Comparison of ENCODE assay signal across 16 cellular contexts in the genomic region with DNA sequence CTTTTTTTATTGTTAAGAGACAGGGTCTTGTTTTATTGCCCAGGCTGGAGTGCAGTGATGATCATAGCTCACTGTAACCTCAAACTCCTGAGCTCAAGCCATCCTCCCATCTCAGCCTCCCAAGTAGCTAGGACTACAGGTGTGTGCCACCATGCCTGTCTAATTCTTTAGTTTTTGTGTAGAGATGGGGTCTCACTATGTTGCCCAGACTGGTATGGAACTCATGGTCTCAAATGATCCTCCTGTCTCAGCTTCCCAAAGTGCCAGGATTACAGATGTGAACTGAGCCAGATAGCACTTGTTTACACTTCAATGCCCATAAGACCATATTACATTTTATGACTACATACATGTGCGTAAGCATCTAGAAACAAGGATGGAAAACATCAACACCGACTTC.
"Had no signal": no experiment of that assay in that cellular context is flagged by ENCODE, and none has a peak within 500 bp of the region (broad histone marks: within the 10 kb centered on the region; RNA-seq: fewer than 3 reads in every experiment).

No MANE protein-coding gene starts in this region.

- H3K4me1 ChIP-seq: colonic mucosa had no signal

- H3K27me3 Mint-ChIP-seq: activated CD4-positive, alpha-beta memory T cell treated with anti-CD3 and anti-CD28 coated beads, Interleukin-2, amount 10 ng/mL, durations not matched to agents 7 days and 5 days; progenitor cell of endocrine pancreas had no signal

- H3K4me2 ChIP-seq: hepatocyte, smooth muscle cell had no signal

- H3K4me1 Mint-ChIP-seq: nephron progenitor cell had no signal

- H3K4me3 Mint-ChIP-seq: activated CD4-positive, alpha-beta memory T cell treated with anti-CD3 and anti-CD28 coated beads, Interleukin-2, amount 10 ng/mL, durations not matched to agents 7 days and 5 days; nephron progenitor cell had no signal

- H3K9me3 ChIP-seq: colonic mucosa, esophagus muscularis mucosa, left lung, right atrium auricular region, thyroid gland had no signal

- H3K9me3 Mint-ChIP-seq: activated CD4-positive, alpha-beta memory T cell treated with anti-CD3 and anti-CD28 coated beads, Interleukin-2, amount 10 ng/mL, durations not matched to agents 7 days and 5 days; nephron progenitor cell had no signal

- H2AFZ ChIP-seq: hepatocyte had no signal

- DNase-seq: activated CD4-positive, alpha-beta memory T cell treated with anti-CD3 and anti-CD28 coated beads, Interleukin-2, amount 10 ng/mL, durations not matched to agents 7 days and 5 days; activated CD4-positive, CD25-positive, alpha-beta regulatory T cell treated with anti-CD3 and anti-CD28 coated beads, Interleukin-2, amount 50 U/mL, for 72 hours; activated naive CD4-positive, alpha-beta T cell; amniotic stem cell; colonic mucosa; left lung; mammary epithelial cell; nephron progenitor cell; SHP77; T-helper 9 cell; thyroid gland had no signal

- H3K27me3 ChIP-seq: colonic mucosa, esophagus muscularis mucosa, hepatocyte, left lung, right atrium auricular region, thyroid gland had no signal

- H3K27ac ChIP-seq: colonic mucosa, esophagus muscularis mucosa, hepatocyte, left lung, right atrium auricular region had no signal

- H3K4me3 ChIP-seq: colonic mucosa, esophagus muscularis mucosa, hepatocyte, left lung, right atrium auricular region, smooth muscle cell, thyroid gland had no signal

- H3K27ac Mint-ChIP-seq: activated CD4-positive, alpha-beta memory T cell treated with anti-CD3 and anti-CD28 coated beads, Interleukin-2, amount 10 ng/mL, durations not matched to agents 7 days and 5 days; nephron progenitor cell; progenitor cell of endocrine pancreas had no signal

- ATAC-seq: left lung had no signal
